Comparison of ENCODE assay signal across 18 cellular contexts in genomic region chr7:45885264-45885882, GRCh38. TPM values are rescaled to one million over a fixed set of nuclear protein-coding genes. Genes with fewer than 3 reads are reported as not detected.
DNase-seq lines count a peak whose midpoint lies in the region; ATAC-seq and TF ChIP-seq lines count a peak whose summit lies in the region.
"Had no signal": no experiment of that assay in that cellular context is flagged by ENCODE, and none has a peak within 500 bp of the region (broad histone marks: within the 10 kb centered on the region; RNA-seq: fewer than 3 reads in every experiment).

No MANE protein-coding gene starts in this region.

- H3K4me3 Mint-ChIP-seq in chondrocyte (ENCODE audit: unreplicated experiment): no peak overlapping the region

- H3K27me3 Mint-ChIP-seq in chondrocyte (ENCODE audit: low read depth): no peaks in the 10 kb centered on the region

- H3K9me3 Mint-ChIP-seq in chondrocyte (ENCODE audit: low read depth): no peaks in the 10 kb centered on the region

- H3K36me3 Mint-ChIP-seq in chondrocyte (ENCODE audit: low read depth): no peaks in the 10 kb centered on the region

- H3K4me1 Mint-ChIP-seq in chondrocyte (ENCODE audit: low read depth): peaks cover 54% of the 10 kb centered on the region

- TF ChIP-seq CTCF in chondrocyte (IDR thresholded peaks at IDR 0.05) (no peak), omental fat pad (IDR thresholded peaks at IDR 0.05) (no peak)

- peak overlapping the region; percentile 73 for H3K27ac Mint-ChIP-seq in chondrocyte (ENCODE audit: unreplicated experiment)

- ATAC-seq in omental fat pad (ENCODE audit: low FRiP score) (peak; percentile 66), HG02763 (IDR thresholded peaks at IDR 0.05; ENCODE audit: unreplicated experiment) (no peak), GM21367 (IDR thresholded peaks at IDR 0.05; ENCODE audit: unreplicated experiment) (no peak)

- DNase-seq in EL (peak; percentile 59), NCI-H226 (peak; percentile 87), chondrocyte (ENCODE audit: low spot score) (no peak), omental fat pad (ENCODE audit: low spot score) (no peak), NCI-H446 (lab: John Stamatoyannopoulos, UW) (no peak), DMS153 treated with DMSO at 0.1 percent for 48 hours (lab: John Stamatoyannopoulos, UW; ENCODE audit: unreplicated experiment) (no peak)
- DNase-seq: activated effector memory CD4-positive, alpha-beta T cell treated with anti-CD3 and anti-CD28 coated beads, Interleukin-2, amount 50 U/mL, for 16 hours; erythroblast; H7; NCI-H1105 treated with DMSO at 0.1 percent for 48 hours; NCI-H526; Right ventricle myocardium superior; stomach had no signal

RNA-seq across cellular contexts. Expression of gene IGFBP1, which starts 2.9 kb away (rescaled TPM):
- 0.30 to 1.7 TPM (median 0.62 TPM) in 3 replicates for total RNA-seq in chondrocyte
- total RNA-seq in omental fat pad: 10 to 100 TPM in 1 of 4 donors, 1 to 10 TPM in 2, not detected in 1; 3.0 to 15.6 (median 3.1) TPM
- total RNA-seq: H7, lower leg skin, Right ventricle myocardium superior, skeletal muscle tissue had no signal

RNA-seq across cellular contexts. Expression of gene CCDC201, which starts 12.5 kb away (rescaled TPM):
- total RNA-seq in chondrocyte: not detected in 3 replicates
- not detected for total RNA-seq in omental fat pad
- total RNA-seq: cardiac muscle cell, H7, lower leg skin, Right ventricle myocardium superior, skeletal muscle tissue, stomach had no signal

RNA-seq across cellular contexts. Expression of gene IGFBP3, which starts 35.7 kb away (rescaled TPM):
- total RNA-seq in chondrocyte: 1,747 to 1,749 TPM (median 1,748 TPM) in 3 replicates
- total RNA-seq in omental fat pad: 100 to 1,000 TPM; 616 to 884 (median 686) TPM

Comparison
In these comparisons a context has a peak if more than half of its experiments do, and no peak if none do; other contexts are left out.
1. DNase-seq: peak in EL (single experiment) and NCI-H226 (single experiment); none in chondrocyte (single experiment), omental fat pad (single experiment), NCI-H446 (0 of 2) and DMS153 treated with DMSO at 0.1 percent for 48 hours (single experiment).